In genomic region chr14:93520053-93520607, GRCh38 we compare ENCODE assay signal across 1 cellular context.
TF ChIP-seq lines count a peak whose summit lies in the region.

No MANE protein-coding gene starts in this region.

TF ChIP-seq in HEK293, 187 proteins besides CTCF, POLR2A, EP300 and RAD21 (continued from another document and continues in another):
- TF ChIP-seq ZNF639 (tag by site-specific recombination; IDR thresholded peaks at IDR 0.05) (no peak), ZNF169 (tag by site-specific recombination; IDR thresholded peaks at IDR 0.05) (no peak), SCRT1 (tag by site-specific recombination; IDR thresholded peaks at IDR 0.05; ENCODE audit: borderline replicate concordance) (no peak), ZNF514 (tag by site-specific recombination; IDR thresholded peaks at IDR 0.05) (no peak), ZNF677 (tag by site-specific recombination; IDR thresholded peaks at IDR 0.05) (peak; percentile 38; the same call in 1 of the 2 replicates), ZNF518A (tag by site-specific recombination; conservative IDR thresholded peaks at IDR 0.05; ENCODE audit: low read depth) (0 out of 2 replicates have a peak, but pooled peaks have one; percentile 14), ZNF791 (tag by site-specific recombination; IDR thresholded peaks at IDR 0.05) (peak; percentile 81), ZNF658 (tag by site-specific recombination; IDR thresholded peaks at IDR 0.05) (no peak), ZNF521 (tag by site-specific recombination; IDR thresholded peaks at IDR 0.05) (no peak), ZNF354C (tag by site-specific recombination; IDR thresholded peaks at IDR 0.05; ENCODE audit: borderline replicate concordance, low read depth) (no peak), ZBTB10 (tag by site-specific recombination; IDR thresholded peaks at IDR 0.05) (no peak), ZBTB7A (tag by site-specific recombination; IDR thresholded peaks at IDR 0.05; ENCODE audit: low read depth) (no peak), ZNF18 (tag by site-specific recombination; IDR thresholded peaks at IDR 0.05) (no peak), ZNF140 (tag by site-specific recombination; IDR thresholded peaks at IDR 0.05) (no peak), ZBTB21 (tag by site-specific recombination; IDR thresholded peaks at IDR 0.05) (no peak), SP2 (tag by site-specific recombination; IDR thresholded peaks at IDR 0.05) (no peak), ZNF391 (tag by site-specific recombination; IDR thresholded peaks at IDR 0.05; ENCODE audit: borderline replicate concordance, low read depth) (0 out of 2 replicates have a peak, but pooled peaks have one; percentile 41), ZBTB26 (tag by site-specific recombination; optimal IDR thresholded peaks at IDR 0.05) (no peak), ZNF292 (tag by site-specific recombination; IDR thresholded peaks at IDR 0.05; ENCODE audit: borderline replicate concordance, low read depth) (no peak), ZNF112 (tag by site-specific recombination; IDR thresholded peaks at IDR 0.05) (no peak), ZBTB48 (tag by site-specific recombination; IDR thresholded peaks at IDR 0.05) (no peak), ZFP41 (tag by site-specific recombination; IDR thresholded peaks at IDR 0.05; ENCODE audit: borderline replicate concordance) (no peak), SALL2 (tag by site-specific recombination; IDR thresholded peaks at IDR 0.05; ENCODE audit: borderline replicate concordance) (no peak), ZBTB20 (tag by site-specific recombination; IDR thresholded peaks at IDR 0.05) (no peak), ZNF133 (tag by site-specific recombination; IDR thresholded peaks at IDR 0.05) (no peak), ZNF701 (tag by site-specific recombination; IDR thresholded peaks at IDR 0.05) (no peak), SETDB1 (IDR thresholded peaks at IDR 0.05; ENCODE audit: insufficient read length, low read length) (peak; percentile 100), ZNF600 (tag by site-specific recombination; IDR thresholded peaks at IDR 0.05) (no peak), KLF9 (tag by site-specific recombination; IDR thresholded peaks at IDR 0.05; ENCODE audit: low read depth) (no peak), ZNF558 (tag by site-specific recombination; IDR thresholded peaks at IDR 0.05) (peak; percentile 49; the same call in 1 of the 2 replicates), PATZ1 (tag by site-specific recombination; IDR thresholded peaks at IDR 0.05) (no peak), ZNF221 (tag by site-specific recombination; IDR thresholded peaks at IDR 0.05; ENCODE audit: borderline replicate concordance) (no peak), ZFP3 (tag by site-specific recombination; IDR thresholded peaks at IDR 0.05; ENCODE audit: low read depth) (no peak)
- TF ChIP-seq, protein P1, sequence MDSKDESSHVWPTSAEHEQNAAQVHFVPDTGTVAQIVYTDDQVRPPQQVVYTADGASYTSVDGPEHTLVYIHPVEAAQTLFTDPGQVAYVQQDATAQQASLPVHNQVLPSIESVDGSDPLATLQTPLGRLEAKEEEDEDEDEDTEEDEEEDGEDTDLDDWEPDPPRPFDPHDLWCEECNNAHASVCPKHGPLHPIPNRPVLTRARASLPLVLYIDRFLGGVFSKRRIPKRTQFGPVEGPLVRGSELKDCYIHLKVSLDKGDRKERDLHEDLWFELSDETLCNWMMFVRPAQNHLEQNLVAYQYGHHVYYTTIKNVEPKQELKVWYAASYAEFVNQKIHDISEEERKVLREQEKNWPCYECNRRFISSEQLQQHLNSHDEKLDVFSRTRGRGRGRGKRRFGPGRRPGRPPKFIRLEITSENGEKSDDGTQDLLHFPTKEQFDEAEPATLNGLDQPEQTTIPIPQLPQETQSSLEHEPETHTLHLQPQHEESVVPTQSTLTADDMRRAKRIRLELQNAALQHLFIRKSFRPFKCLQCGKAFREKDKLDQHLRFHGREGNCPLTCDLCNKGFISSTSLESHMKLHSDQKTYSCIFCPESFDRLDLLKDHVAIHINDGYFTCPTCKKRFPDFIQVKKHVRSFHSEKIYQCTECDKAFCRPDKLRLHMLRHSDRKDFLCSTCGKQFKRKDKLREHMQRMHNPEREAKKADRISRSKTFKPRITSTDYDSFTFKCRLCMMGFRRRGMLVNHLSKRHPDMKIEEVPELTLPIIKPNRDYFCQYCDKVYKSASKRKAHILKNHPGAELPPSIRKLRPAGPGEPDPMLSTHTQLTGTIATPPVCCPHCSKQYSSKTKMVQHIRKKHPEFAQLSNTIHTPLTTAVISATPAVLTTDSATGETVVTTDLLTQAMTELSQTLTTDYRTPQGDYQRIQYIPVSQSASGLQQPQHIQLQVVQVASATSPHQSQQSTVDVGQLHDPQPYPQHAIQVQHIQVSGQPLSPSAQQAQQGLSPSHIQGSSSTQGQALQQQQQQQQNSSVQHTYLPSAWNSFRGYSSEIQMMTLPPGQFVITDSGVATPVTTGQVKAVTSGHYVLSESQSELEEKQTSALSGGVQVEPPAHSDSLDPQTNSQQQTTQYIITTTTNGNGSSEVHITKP (tag by site-specific recombination; IDR thresholded peaks at IDR 0.05) = no peak
- TF ChIP-seq, protein P2, sequence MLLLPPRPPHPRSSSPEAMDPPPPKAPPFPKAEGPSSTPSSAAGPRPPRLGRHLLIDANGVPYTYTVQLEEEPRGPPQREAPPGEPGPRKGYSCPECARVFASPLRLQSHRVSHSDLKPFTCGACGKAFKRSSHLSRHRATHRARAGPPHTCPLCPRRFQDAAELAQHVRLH (tag by site-specific recombination; IDR thresholded peaks at IDR 0.05) = no peak
- TF ChIP-seq, protein P3, sequence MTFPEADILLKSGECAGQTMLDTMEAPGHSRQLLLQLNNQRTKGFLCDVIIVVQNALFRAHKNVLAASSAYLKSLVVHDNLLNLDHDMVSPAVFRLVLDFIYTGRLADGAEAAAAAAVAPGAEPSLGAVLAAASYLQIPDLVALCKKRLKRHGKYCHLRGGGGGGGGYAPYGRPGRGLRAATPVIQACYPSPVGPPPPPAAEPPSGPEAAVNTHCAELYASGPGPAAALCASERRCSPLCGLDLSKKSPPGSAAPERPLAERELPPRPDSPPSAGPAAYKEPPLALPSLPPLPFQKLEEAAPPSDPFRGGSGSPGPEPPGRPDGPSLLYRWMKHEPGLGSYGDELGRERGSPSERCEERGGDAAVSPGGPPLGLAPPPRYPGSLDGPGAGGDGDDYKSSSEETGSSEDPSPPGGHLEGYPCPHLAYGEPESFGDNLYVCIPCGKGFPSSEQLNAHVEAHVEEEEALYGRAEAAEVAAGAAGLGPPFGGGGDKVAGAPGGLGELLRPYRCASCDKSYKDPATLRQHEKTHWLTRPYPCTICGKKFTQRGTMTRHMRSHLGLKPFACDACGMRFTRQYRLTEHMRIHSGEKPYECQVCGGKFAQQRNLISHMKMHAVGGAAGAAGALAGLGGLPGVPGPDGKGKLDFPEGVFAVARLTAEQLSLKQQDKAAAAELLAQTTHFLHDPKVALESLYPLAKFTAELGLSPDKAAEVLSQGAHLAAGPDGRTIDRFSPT (tag by site-specific recombination; IDR thresholded peaks at IDR 0.05) = no peak
- TF ChIP-seq, protein P4, sequence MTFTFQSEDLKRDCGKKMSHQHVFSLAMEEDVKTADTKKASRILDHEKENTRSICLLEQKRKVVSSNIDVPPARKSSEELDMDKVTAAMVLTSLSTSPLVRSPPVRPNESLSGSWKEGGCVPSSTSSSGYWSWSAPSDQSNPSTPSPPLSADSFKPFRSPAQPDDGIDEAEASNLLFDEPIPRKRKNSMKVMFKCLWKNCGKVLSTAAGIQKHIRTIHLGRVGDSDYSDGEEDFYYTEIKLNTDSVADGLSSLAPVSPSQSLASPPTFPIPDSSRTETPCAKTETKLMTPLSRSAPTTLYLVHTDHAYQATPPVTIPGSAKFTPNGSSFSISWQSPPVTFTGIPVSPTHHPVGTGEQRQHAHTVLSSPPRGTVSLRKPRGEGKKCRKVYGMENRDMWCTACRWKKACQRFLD (tag by site-specific recombination; IDR thresholded peaks at IDR 0.05) = no peak
